In genomic region chr7:66653719-66654274, GRCh38 we compare ENCODE assay signal across 8 cellular contexts. TPM values are rescaled to one million over a fixed set of nuclear protein-coding genes. Genes with fewer than 3 reads are reported as not detected.
A peak's percentile ranks its signal among the peaks of the same experiment; 100 is the strongest.
DNase-seq lines count a peak whose midpoint lies in the region; ATAC-seq and TF ChIP-seq lines count a peak whose summit lies in the region.
"Not testable (repeated sequence)": the region's sequence is repeated elsewhere in the genome, so short reads cannot be mapped to it uniquely, and the experiment has no call there.

No MANE protein-coding gene starts in this region.

- not testable (repeated sequence) for H3K27me3 Mint-ChIP-seq in Calu3 (ENCODE audit: unreplicated experiment); activated CD4-positive, alpha-beta T cell treated with anti-CD3 and anti-CD28 coated beads for 36 hours; brain; progenitor cell of endocrine pancreas; type B pancreatic cell

- intact Hi-C loops in Calu3 (cut with micrococcal nuclease; ENCODE audit: unreplicated experiment); lower lobe of right lung (cut with DNase I): not testable (repeated sequence)
- intact Hi-C loops in activated CD4-positive, alpha-beta T cell treated with anti-CD3 and anti-CD28 coated beads for 36 hours (cut with DNase I, micrococcal nuclease), result loop anchor here (1.0 to 10.0 kb wide), 15 partner anchors 17 to 779 kb away; partner anchors contain the start of genes KCTD7 (in 2 of the 2), RABGEF1 (in 2 of the 2), ASL (in 1 of the 2) and GUSB (in 1 of the 2)

- POLR2A ChIA-PET in activated CD4-positive, alpha-beta T cell treated with anti-CD3 and anti-CD28 coated beads for 36 hours (lab: Charles Lee), result interaction anchor here (0.6 to 1.5 kb wide), 7 partner anchors 10 to 244 kb away, joined by 3 to 5 read pairs (median 4); partner anchors contain the start of genes KCTD7 and RABGEF1

- not testable (repeated sequence) for TF ChIP-seq CTCF in Calu3 (IDR thresholded peaks at IDR 0.05; ENCODE audit: unreplicated experiment); lower lobe of right lung (IDR thresholded peaks at IDR 0.05)
- TF ChIP-seq CTCF in brain (conservative IDR thresholded peaks at IDR 0.05) (peak in 1 of 2 experiments; percentile 14), fibroblast of mammary gland (conservative IDR thresholded peaks at IDR 0.05; ENCODE audit: control insufficient read depth, insufficient read depth, low read depth, low read length) (peak; percentile 5), progenitor cell of endocrine pancreas (IDR thresholded peaks at IDR 0.05; ENCODE audit: unreplicated experiment) (peak; percentile 27), type B pancreatic cell (conservative IDR thresholded peaks at IDR 0.05) (peak; percentile 42)

- not testable (repeated sequence) for H3K9me3 ChIP-seq in KOPT-K1 (ENCODE audit: insufficient read depth, low read length, poor library complexity, severe bottlenecking); lower lobe of right lung

- H3K27ac Mint-ChIP-seq in Calu3 (ENCODE audit: unreplicated experiment) (peak overlapping the region; percentile 98), brain (peak overlapping the region; percentile 97 to 99 (median 99)), progenitor cell of endocrine pancreas (peak overlapping the region; percentile 99), type B pancreatic cell (peak overlapping the region; percentile 98)
- H3K27ac Mint-ChIP-seq in activated CD4-positive, alpha-beta T cell treated with anti-CD3 and anti-CD28 coated beads for 36 hours, result peak overlapping the region; percentile 98

- H3K27me3 ChIP-seq in lower lobe of right lung (ENCODE audit: low read depth), result not testable (repeated sequence)

- peaks cover 29% of the 10 kb centered on the region for H3K36me3 Mint-ChIP-seq in Calu3 (ENCODE audit: insufficient read depth, unreplicated experiment)
- peaks cover 14% of the 10 kb centered on the region for H3K36me3 Mint-ChIP-seq in activated CD4-positive, alpha-beta T cell treated with anti-CD3 and anti-CD28 coated beads for 36 hours (ENCODE audit: low read depth)
- H3K36me3 Mint-ChIP-seq in brain, result peaks cover 25% of the 10 kb centered on the region
- H3K36me3 Mint-ChIP-seq in progenitor cell of endocrine pancreas (ENCODE audit: insufficient read depth), result not testable (repeated sequence)
- H3K36me3 Mint-ChIP-seq in type B pancreatic cell, result peaks cover 14% of the 10 kb centered on the region

- DNase-seq in Calu3; activated CD4-positive, alpha-beta T cell treated with anti-CD3 and anti-CD28 coated beads for 36 hours; fibroblast of mammary gland (ENCODE audit: low read depth); lower lobe of right lung; progenitor cell of endocrine pancreas (ENCODE audit: low spot score, unreplicated experiment); type B pancreatic cell (ENCODE audit: extremely low spot score, unreplicated experiment): not testable (repeated sequence)

- H3K27ac ChIP-seq in KOPT-K1 (ENCODE audit: low read depth, low read length, poor library complexity, severe bottlenecking), result peak overlapping the region; percentile 78
- peak overlapping the region; percentile 100 for H3K27ac ChIP-seq in lower lobe of right lung

- not testable (repeated sequence) for H3K4me1 Mint-ChIP-seq in Calu3 (ENCODE audit: low read depth, unreplicated experiment); progenitor cell of endocrine pancreas (ENCODE audit: low read depth)
- H3K4me1 Mint-ChIP-seq in activated CD4-positive, alpha-beta T cell treated with anti-CD3 and anti-CD28 coated beads for 36 hours, result peaks cover 32% of the 10 kb centered on the region
- H3K4me1 Mint-ChIP-seq in brain (peaks cover 30% of the 10 kb centered on the region), type B pancreatic cell (ENCODE audit: unreplicated experiment) (peaks cover 15% of the 10 kb centered on the region)

- CTCF ChIA-PET in Calu3 (lab: Charles Lee), result not testable (repeated sequence)
- CTCF ChIA-PET in activated CD4-positive, alpha-beta T cell treated with anti-CD3 and anti-CD28 coated beads for 36 hours (lab: Charles Lee), result interaction anchor here (0.6 to 1.5 kb wide), 3 partner anchors 16 to 191 kb away, joined by 3 to 4 read pairs (median 3); no protein-coding TSS in a partner anchor

- BruUV-seq in Calu3 (replicated peaks; lab: Mats Ljungman, UMichigan), result TSS peak; percentile 81

- H3K9me3 Mint-ChIP-seq in Calu3 (ENCODE audit: low read depth, unreplicated experiment); activated CD4-positive, alpha-beta T cell treated with anti-CD3 and anti-CD28 coated beads for 36 hours (ENCODE audit: low read depth); brain; progenitor cell of endocrine pancreas (ENCODE audit: low read depth); type B pancreatic cell: not testable (repeated sequence)

- H3K4me1 ChIP-seq in lower lobe of right lung, result peaks cover 20% of the 10 kb centered on the region

- H3K4me3 Mint-ChIP-seq in Calu3 (ENCODE audit: low read depth, unreplicated experiment), result peak overlapping the region; percentile 96
- peak overlapping the region; percentile 100 for H3K4me3 Mint-ChIP-seq in activated CD4-positive, alpha-beta T cell treated with anti-CD3 and anti-CD28 coated beads for 36 hours
- peak overlapping the region; percentile 96 to 99 (median 97) for H3K4me3 Mint-ChIP-seq in brain
- peak overlapping the region; percentile 96 for H3K4me3 Mint-ChIP-seq in progenitor cell of endocrine pancreas (ENCODE audit: low read depth)
- peak overlapping the region; percentile 97 for H3K4me3 Mint-ChIP-seq in type B pancreatic cell

- H3K4me3 ChIP-seq in fibroblast of mammary gland (ENCODE audit: control insufficient read depth, low read depth, low read length), result peak overlapping the region; percentile 80
- peak overlapping the region; percentile 78 for H3K4me3 ChIP-seq in lower lobe of right lung

- not testable (repeated sequence) for ATAC-seq in activated CD4-positive, alpha-beta T cell treated with anti-CD3 and anti-CD28 coated beads for 36 hours; lower lobe of right lung

- not testable (repeated sequence) for H3K36me3 ChIP-seq in KOPT-K1 (ENCODE audit: insufficient read depth, low read length); lower lobe of right lung

RNA-seq across cellular contexts. Expression of gene KCTD7, which starts 25.1 kb away (rescaled TPM):
- 4.3 and 5.5 TPM in 2 replicates for total RNA-seq in Calu3 (2022)
- total RNA-seq in activated CD4-positive, alpha-beta T cell treated with anti-CD3 and anti-CD28 coated beads for 36 hours, result 1 to 10 TPM; 7.8 TPM
- polyA plus RNA-seq in brain (ENCODE audit: insufficient read depth, low read depth, low replicate concordance), result 21.5 TPM
- 12.6 TPM for total RNA-seq in lower lobe of right lung
- 8.5 and 12.3 TPM in 2 replicates for total RNA-seq in progenitor cell of endocrine pancreas
- total RNA-seq in type B pancreatic cell (ENCODE audit: low replicate concordance), result 6.7 and 13.7 TPM in 2 replicates
